Comparison of ENCODE assay signal across 16 cellular contexts in genomic region chr10:123841115-123841514, GRCh38. TPM values are rescaled to one million over a fixed set of nuclear protein-coding genes. Genes with fewer than 3 reads are reported as not detected.
A peak's percentile ranks its signal among the peaks of the same experiment; 100 is the strongest.
DNase-seq lines count a peak whose midpoint lies in the region; ATAC-seq and TF ChIP-seq lines count a peak whose summit lies in the region.
"Had no signal": no experiment of that assay in that cellular context is flagged by ENCODE, and none has a peak within 500 bp of the region (broad histone marks: within the 10 kb centered on the region; RNA-seq: fewer than 3 reads in every experiment).

No MANE protein-coding gene starts in this region.

- H3K27ac ChIP-seq in coronary artery = no peak overlapping the region
- peak overlapping the region in 2 of 4 donors; percentile 63 to 71 for H3K27ac ChIP-seq in esophagus muscularis mucosa (replicated peaks in 1 of 4)
- peak overlapping the region in 3 of 4 donors; percentile 74 to 82 (median 80) for H3K27ac ChIP-seq in sigmoid colon
- H3K27ac ChIP-seq: GM23248 had no signal

- peak; percentile 41 for DNase-seq in coronary artery (ENCODE audit: low spot score)
- DNase-seq in esophagus muscularis mucosa (ENCODE audit: extremely low spot score) = peak; percentile 53
- no peak for DNase-seq in sigmoid colon
- DNase-seq in activated CD4-positive, alpha-beta T cell treated with anti-CD3 and anti-CD28 coated beads for 4 hours = no peak
- DNase-seq in effector CD8-positive, alpha-beta T cell (lab: John Stamatoyannopoulos, UW) = no peak
- DNase-seq: C1 segment of cervical spinal cord; Caco-2; CD4-positive, alpha-beta memory T cell; DMS153; DND-41; GM23248; H7; HCEC 1CT had no signal

- TF ChIP-seq POLR2A in esophagus muscularis mucosa (IDR thresholded peaks at IDR 0.05; ENCODE audit: low read depth) = no peak
- TF ChIP-seq POLR2A in sigmoid colon (IDR thresholded peaks at IDR 0.05) = no peak

- TF ChIP-seq CTCF in coronary artery (IDR thresholded peaks at IDR 0.05) (no peak), esophagus muscularis mucosa (IDR thresholded peaks at IDR 0.05) (no peak), sigmoid colon (IDR thresholded peaks at IDR 0.05) (no peak)

- ATAC-seq in HG03139 (IDR thresholded peaks at IDR 0.05; ENCODE audit: unreplicated experiment) = no peak

- H3K36me3 ChIP-seq in esophagus muscularis mucosa (peaks cover 0 to 8% (median 0%) of the 10 kb centered on the region in 4 donors), sigmoid colon (peaks cover 0 to 13% (median 4%) of the 10 kb centered on the region in 4 donors)

- intact Hi-C loops in esophagus muscularis mucosa (cut with DNase I) = no loop called here
- intact Hi-C loops in sigmoid colon (cut with DNase I) = no loop called here

- no peak for TF ChIP-seq EP300 in esophagus muscularis mucosa (IDR thresholded peaks at IDR 0.05)
- TF ChIP-seq EP300 in sigmoid colon (IDR thresholded peaks at IDR 0.05) = no peak

- H3K9me3 ChIP-seq in esophagus muscularis mucosa = no peaks in the 10 kb centered on the region
- no peaks in the 10 kb centered on the region for H3K9me3 ChIP-seq in sigmoid colon
- H3K9me3 ChIP-seq: Caco-2 had no signal

- 76% methylated on average over 7 of the region's 9 CpGs for WGBS in esophagus muscularis mucosa
- 82 to 97% methylated on average over 9 of the region's 9 CpGs for WGBS in sigmoid colon, 2 donors

- H3K4me3 ChIP-seq in coronary artery (no peak overlapping the region), esophagus muscularis mucosa (no peak overlapping the region), sigmoid colon (no peak overlapping the region)
- H3K4me3 ChIP-seq: GM23248 had no signal

- H3K4me1 ChIP-seq in esophagus muscularis mucosa (peaks cover 0 to 54% (median 45%) of the 10 kb centered on the region in 4 donors), sigmoid colon (peaks cover 0 to 60% (median 46%) of the 10 kb centered on the region in 4 donors)
- H3K4me1 ChIP-seq: Caco-2 had no signal

- H3K27me3 ChIP-seq in esophagus muscularis mucosa = no peaks in the 10 kb centered on the region
- no peaks in the 10 kb centered on the region for H3K27me3 ChIP-seq in sigmoid colon

RNA-seq across cellular contexts. Expression of gene CPXM2, which starts 50.5 kb away (rescaled TPM):
- total RNA-seq in esophagus muscularis mucosa = 100 to 1,000 TPM in 2 of 4 donors, 10 to 100 TPM in 2; 56.8 to 150 (median 96.9) TPM
- 100 to 1,000 TPM in 2 of 4 donors, 10 to 100 TPM in 2; 48.5 to 153 (median 106) TPM for total RNA-seq in sigmoid colon
- polyA plus RNA-seq in sigmoid colon = 1 to 10 TPM in 2 of 3 donors, under 1 TPM in 1; 0.69 to 6.7 (median 1.2) TPM
- total RNA-seq: A172; A673; Caco-2; CD4-positive, alpha-beta memory T cell had no signal
- polyA plus RNA-seq: CD4-positive, alpha-beta memory T cell had no signal

Comparison
In these comparisons a context has a peak if more than half of its experiments do, and no peak if none do; other contexts are left out.
1. DNase-seq: peak in coronary artery (single experiment) and esophagus muscularis mucosa (single experiment); none in sigmoid colon (single experiment), activated CD4-positive, alpha-beta T cell treated with anti-CD3 and anti-CD28 coated beads for 4 hours (0 of 2) and effector CD8-positive, alpha-beta T cell (single experiment).
2. H3K27ac ChIP-seq: peak in sigmoid colon (3 of 4); none in coronary artery (0 of 2).